31 cellular contexts compared by ENCODE assay signal in genomic region chr17:73934696-73935095, GRCh38.
"Had no signal": no experiment of that assay in that cellular context is flagged by ENCODE, and none has a peak within 500 bp of the region (broad histone marks: within the 10 kb centered on the region; RNA-seq: fewer than 3 reads in every experiment).

No MANE protein-coding gene starts in this region.

- DNase-seq: activated B cell treated with CpG ODN at 0.5 μM for 24 hours; activated CD4-positive, alpha-beta memory T cell treated with anti-CD3 and anti-CD28 coated beads, Interleukin-2, amount 10 ng/mL, durations not matched to agents 7 days and 5 days; activated CD4-positive, alpha-beta T cell treated with anti-CD3 and anti-CD28 coated beads for 1 hour; activated CD4-positive, alpha-beta T cell treated with anti-CD3 and anti-CD28 coated beads for 48 hours; activated effector memory CD4-positive, alpha-beta T cell treated with Interleukin-2 at 50 U/mL for 16 hours; activated naive CD4-positive, alpha-beta T cell; activated naive CD4-positive, alpha-beta T cell treated with anti-CD3 and anti-CD28 coated beads, Interleukin-2, amount 50 U/mL, for 16 hours; activated naive CD8-positive, alpha-beta T cell treated with anti-CD3 and anti-CD28 coated beads for 36 hours; activated T-cell treated with anti-CD3 and anti-CD28 coated beads, Interleukin-2, amount 50 U/mL, for 48 hours; amniotic stem cell; aorta; NCI-H1092 treated with DMSO at 0.1 percent for 48 hours; NCI-H1417; NCI-H146; NCI-H187; NCI-H2029 treated with DMSO at 0.1 percent for 48 hours; NCI-H2107; NCI-H2171; NCI-H510A; NCI-H748 treated with DMSO at 0.1 percent for 48 hours; PC-9; Right ventricle myocardium superior; SW 1271; T-helper 1 cell; T-helper 2 cell; T-helper 9 cell had no signal

- H3K27me3 ChIP-seq: cardiac muscle cell had no signal

- H3K27ac ChIP-seq: cardiac muscle cell, PC-9, RWPE1, VCaP had no signal

- H3K4me2 ChIP-seq: PC-9 had no signal

- FAIRE-seq: K562, RCC 7860 had no signal

- H2AFZ ChIP-seq: PC-9 had no signal

- ATAC-seq: K562 had no signal

- H3K4me3 ChIP-seq: cardiac muscle cell, K562, PC-9 had no signal

- H3K36me3 ChIP-seq: cardiac muscle cell had no signal
